ENCODE assay signal across 8 cellular contexts in the genomic region with DNA sequence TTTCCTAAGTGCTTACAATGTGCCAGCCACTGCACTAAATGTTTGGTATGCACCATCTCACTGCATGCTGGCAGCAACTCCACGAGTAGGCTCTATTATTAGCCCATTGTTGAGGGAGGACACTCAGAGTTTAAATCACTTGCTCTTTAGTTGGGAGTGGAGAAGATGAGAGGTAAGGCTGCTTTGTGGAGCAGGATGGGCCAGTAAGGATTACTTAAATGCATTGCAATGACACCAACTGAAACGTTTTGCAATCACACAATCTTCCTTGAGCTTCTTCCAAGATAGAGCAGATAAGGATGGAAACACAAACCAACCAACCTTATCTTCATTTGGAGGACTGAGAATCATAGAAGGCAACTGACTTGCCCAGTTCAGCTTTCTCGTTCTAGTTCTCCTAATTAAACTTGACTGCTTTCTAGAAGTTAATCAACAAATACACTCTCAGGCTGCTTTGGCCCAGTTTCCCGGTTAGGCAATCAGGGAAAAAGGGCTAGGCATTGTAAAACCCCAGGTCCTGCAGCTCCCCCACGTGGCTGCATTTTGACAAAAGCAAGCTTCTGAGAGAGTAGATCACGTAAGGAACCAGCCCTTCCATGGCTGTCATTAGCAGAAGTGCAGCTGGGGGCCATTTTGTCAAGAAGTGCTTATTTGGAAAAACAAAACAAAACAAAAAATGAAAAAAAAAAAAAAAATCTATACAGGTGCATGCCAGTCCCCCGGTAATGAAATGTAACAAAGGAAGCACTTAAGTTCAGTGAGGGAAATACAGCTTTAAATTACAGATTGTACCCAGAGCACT.
DNase-seq lines count a peak whose midpoint lies in the region; ATAC-seq, FAIRE-seq and TF ChIP-seq lines count a peak whose summit lies in the region.

No MANE protein-coding gene starts in this region.

- 5 to 8% methylated on average over 5 to 7 of the region's 7 CpGs for WGBS in gastroesophageal sphincter (ENCODE audit: low coverage in 1 of 2), 2 donors
- WGBS in thymus, result 24% methylated on average over 7 of the region's 7 CpGs

- no peak for DNase-seq in D721Med (ENCODE audit: insufficient read length, low spot score)
- peak; percentile 92 for DNase-seq in RWPE1 (ENCODE audit: low spot score)
- DNase-seq in activated effector memory CD4-positive, alpha-beta T cell treated with anti-CD3 and anti-CD28 coated beads, Interleukin-2, amount 50 U/mL, for 16 hours, result peak; percentile 85
- peak; percentile 94 for DNase-seq in omental fat pad (ENCODE audit: low spot score)

- CTCF ChIA-PET in RWPE1 (lab: Yijun Ruan, JAX), result interaction anchor here (0.5 to 2.0 kb wide), 61 partner anchors 8 to 1167 kb away, joined by 3 to 24 read pairs (median 4); no protein-coding TSS in a partner anchor

- H3K9ac ChIP-seq in HUES6 (ENCODE audit: low read length), result no peak overlapping the region

- TF ChIP-seq EP300 in gastroesophageal sphincter (IDR thresholded peaks at IDR 0.05), result no peak

- H3K27ac ChIP-seq in HUES6 (ENCODE audit: low read depth, low read length), result peak overlapping the region; percentile 15; the same call in 1 of the 2 replicates
- H3K27ac ChIP-seq in RWPE1, result no peak overlapping the region
- peak overlapping the region in 3 of 4 donors; percentile 68 to 76 (median 72) for H3K27ac ChIP-seq in gastroesophageal sphincter
- H3K27ac ChIP-seq in thymus (ENCODE audit: low read depth), result peak overlapping the region; percentile 8

- H3K4me3 ChIP-seq in HUES6 (ENCODE audit: low read depth, low read length) (peak overlapping the region; percentile 28), gastroesophageal sphincter (no peak overlapping the region), thymus (ENCODE audit: low read length) (no peak overlapping the region)

- TF ChIP-seq CTCF in D721Med (IDR thresholded peaks at IDR 0.05; ENCODE audit: insufficient read depth, missing control alignments), result peak; percentile 85
- peak; percentile 96 for TF ChIP-seq CTCF in RWPE1 (conservative IDR thresholded peaks at IDR 0.05; ENCODE audit: low read depth)
- peak; percentile 35 to 78 (median 66) for TF ChIP-seq CTCF in gastroesophageal sphincter (IDR thresholded peaks at IDR 0.05)
- TF ChIP-seq CTCF in omental fat pad (IDR thresholded peaks at IDR 0.05), result peak in 1 of 3 donors; percentile 74

- peak; percentile 67 for ATAC-seq in GM21390 (IDR thresholded peaks at IDR 0.05; ENCODE audit: unreplicated experiment)
- ATAC-seq in gastroesophageal sphincter, result peak; percentile 83
- ATAC-seq in omental fat pad (ENCODE audit: low FRiP score), result peak; percentile 82

- H3K9me3 ChIP-seq in HUES6 (ENCODE audit: control insufficient read depth, insufficient read depth, low read depth, low read length), result no peaks in the 10 kb centered on the region
- no peaks in the 10 kb centered on the region for H3K9me3 ChIP-seq in gastroesophageal sphincter
- H3K9me3 ChIP-seq in thymus (ENCODE audit: control insufficient read depth), result no peaks in the 10 kb centered on the region

- FAIRE-seq in D721Med (lab: Jason Lieb, UNC), result no peak

- POLR2A ChIA-PET in RWPE1 (lab: Yijun Ruan, JAX; ENCODE audit: low non-redundant PET), result no interaction called here

- H3K27me3 ChIP-seq in HUES6 (ENCODE audit: control insufficient read depth, insufficient read depth, low read length) (no peaks in the 10 kb centered on the region), gastroesophageal sphincter (no peaks in the 10 kb centered on the region), thymus (ENCODE audit: control insufficient read depth, insufficient read depth) (no peaks in the 10 kb centered on the region)

- H3K36me3 ChIP-seq in HUES6 (ENCODE audit: control insufficient read depth, insufficient read depth, low read length) (no peaks in the 10 kb centered on the region), gastroesophageal sphincter (no peaks in the 10 kb centered on the region), thymus (ENCODE audit: control insufficient read depth, insufficient read depth) (no peaks in the 10 kb centered on the region)

- H3K4me1 ChIP-seq in HUES6 (ENCODE audit: control insufficient read depth, insufficient read depth, low read length) (peaks cover 58% of the 10 kb centered on the region), gastroesophageal sphincter (peaks cover 6 to 43% (median 13%) of the 10 kb centered on the region in 3 donors), thymus (ENCODE audit: control insufficient read depth, insufficient read depth, low read length) (peaks cover 6% of the 10 kb centered on the region)

- TF ChIP-seq POLR2A in gastroesophageal sphincter (IDR thresholded peaks at IDR 0.05), result no peak
